14 cellular contexts compared by ENCODE assay signal in the genomic region with DNA sequence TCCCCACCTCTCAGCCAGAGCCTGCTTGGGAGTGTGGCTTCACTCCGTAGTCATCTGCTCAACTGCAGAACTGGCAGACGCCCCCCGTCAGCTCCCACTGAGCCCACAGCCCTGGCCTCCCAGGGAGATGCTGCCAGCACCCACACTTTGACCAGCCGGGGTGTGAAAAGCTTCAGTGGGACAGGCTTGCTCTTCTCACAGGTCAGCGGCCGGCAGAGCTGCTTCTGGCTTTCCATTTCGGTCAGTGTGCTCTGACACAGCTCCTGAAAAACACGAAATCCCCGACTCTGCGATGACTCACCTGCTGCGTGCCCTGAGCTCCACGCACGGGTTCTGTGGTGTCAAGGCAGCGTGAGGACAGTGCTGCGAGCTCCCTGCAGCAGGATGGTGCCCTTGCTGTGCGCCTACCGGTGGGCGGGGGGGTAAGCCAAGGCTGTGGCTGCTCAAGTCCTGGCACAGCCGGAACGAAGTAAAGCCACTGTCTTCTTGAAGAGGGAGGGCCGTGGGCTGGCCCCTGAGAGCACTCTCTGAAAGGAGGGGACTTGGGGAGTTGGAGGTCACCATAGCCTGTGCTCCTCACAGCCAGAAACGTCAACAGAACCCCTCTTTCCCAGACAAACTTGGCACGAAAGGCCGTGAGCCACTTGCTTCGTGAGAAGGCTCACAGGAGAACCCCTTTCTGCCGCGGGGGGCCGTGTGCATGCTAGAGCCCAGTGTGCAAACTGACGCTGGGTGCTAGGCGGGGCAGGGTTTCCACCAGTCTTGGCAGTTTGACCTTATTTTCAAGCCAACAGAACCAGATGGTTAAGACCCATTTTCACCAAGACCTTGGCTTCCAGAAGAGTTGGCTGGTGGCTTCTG. TPM values are rescaled to one million over a fixed set of nuclear protein-coding genes. Genes with fewer than 3 reads are reported as not detected.
DNase-seq lines count a peak whose midpoint lies in the region; ATAC-seq and TF ChIP-seq lines count a peak whose summit lies in the region.
"Had no signal": no experiment of that assay in that cellular context is flagged by ENCODE, and none has a peak within 500 bp of the region (broad histone marks: within the 10 kb centered on the region; RNA-seq: fewer than 3 reads in every experiment).

No MANE protein-coding gene starts in this region.

- intact Hi-C loops in posterior vena cava (cut with DNase I) = loop anchor here in 1 of 2 donors (10.0 kb wide), 1 partner anchor 175 kb away; no protein-coding TSS in a partner anchor

- peaks cover 0 to 71% (median 0%) of the 10 kb centered on the region in 3 donors for H3K36me3 ChIP-seq in Peyer's patch

- no peak overlapping the region for H3K27ac ChIP-seq in Peyer's patch
- H3K27ac ChIP-seq in coronary artery = no peak overlapping the region
- H3K27ac ChIP-seq: SJSA1 had no signal

- H3K4me1 ChIP-seq in Peyer's patch = peaks cover 0 to 28% (median 8%) of the 10 kb centered on the region in 4 donors

- H3K4me3 ChIP-seq in Peyer's patch (no peak overlapping the region), coronary artery (no peak overlapping the region)
- H3K4me3 ChIP-seq: SJSA1 had no signal

- DNase-seq in Daoy (ENCODE audit: low read depth) = peak; percentile 3
- peak in 2 of 3 donors; percentile 40 to 43 for DNase-seq in Peyer's patch
- peak; percentile 64 for DNase-seq in coronary artery (ENCODE audit: low spot score)
- DNase-seq in posterior vena cava (ENCODE audit: low spot score) = peak; percentile 72
- DNase-seq in NCI-H2171 treated with DMSO at 0.1 percent for 48 hours (lab: John Stamatoyannopoulos, UW) = no peak
- no peak for DNase-seq in T-helper 1 cell
- DNase-seq in AG20443 (ENCODE audit: low spot score) = no peak
- DNase-seq: erythroblast, hippocampal formation, NCI-H1092 treated with DMSO at 0.1 percent for 48 hours, NCI-H69 had no signal

- H3K9me3 ChIP-seq in Peyer's patch = no peaks in the 10 kb centered on the region
- H3K9me3 ChIP-seq: SJSA1 had no signal

- no peak for ATAC-seq in HG03460 (IDR thresholded peaks at IDR 0.05; ENCODE audit: unreplicated experiment)
- ATAC-seq: CD8-positive, alpha-beta T cell had no signal

- H3K27me3 ChIP-seq in Peyer's patch = no peaks in the 10 kb centered on the region
- H3K27me3 ChIP-seq: SJSA1 had no signal

- TF ChIP-seq CTCF in Peyer's patch (IDR thresholded peaks at IDR 0.05) = no peak
- TF ChIP-seq CTCF in coronary artery (IDR thresholded peaks at IDR 0.05) = no peak

- no peak for TF ChIP-seq POLR2A in Peyer's patch (IDR thresholded peaks at IDR 0.05)

RNA-seq across cellular contexts. Expression of gene NOP14, which starts 23.6 kb away (rescaled TPM):
- total RNA-seq in Daoy (2014; rRNA removed; shearing (Covaris generic)) = 21.5 and 25.4 TPM in 2 replicates
- total RNA-seq in Peyer's patch = 10 to 100 TPM; 13.0 to 76.7 (median 18.6) TPM
- total RNA-seq in posterior vena cava = 10 to 100 TPM; 16.1 to 20.5 TPM

RNA-seq across cellular contexts. Expression of gene GRK4, which starts 23.8 kb away (rescaled TPM):
- total RNA-seq in Daoy (2014; rRNA removed; shearing (Covaris generic)) = 2.9 and 5.9 TPM in 2 replicates
- total RNA-seq in Peyer's patch (10 to 100 TPM in 1 of 4 donors, 1 to 10 TPM in 2, under 1 TPM in 1; 0.95 to 17.3 (median 1.5) TPM), posterior vena cava (1 to 10 TPM; 5.6 to 8.0 TPM)

Comparison
In these comparisons a context has a peak if more than half of its experiments do, and no peak if none do; other contexts are left out.
1. DNase-seq: peak in Daoy (single experiment), Peyer's patch (2 of 3), coronary artery (single experiment) and posterior vena cava (single experiment); none in NCI-H2171 treated with DMSO at 0.1 percent for 48 hours (single experiment), T-helper 1 cell (0 of 5) and AG20443 (single experiment).